In genomic region chr9:131888923-131889322, GRCh38 we compare ENCODE assay signal across 1 cellular context.
TF ChIP-seq lines count a peak whose summit lies in the region.

No MANE protein-coding gene starts in this region.

TF ChIP-seq in WTC11, 78 proteins besides CTCF, POLR2A, EP300 and RAD21 (continued from another document):
- TF ChIP-seq FOXP4 (CRISPR knock-in tag; IDR thresholded peaks at IDR 0.05) (no peak), RORB (CRISPR knock-in tag; IDR thresholded peaks at IDR 0.05) (no peak), ZNF671 (CRISPR knock-in tag; IDR thresholded peaks at IDR 0.05) (no peak), IRF1 (CRISPR knock-in tag; IDR thresholded peaks at IDR 0.05) (no peak), IRF2 (CRISPR knock-in tag; IDR thresholded peaks at IDR 0.05; ENCODE audit: borderline replicate concordance, low read depth) (no peak), TCF7 (CRISPR knock-in tag; IDR thresholded peaks at IDR 0.05; ENCODE audit: low read depth) (no peak), NR2C2 (CRISPR knock-in tag; IDR thresholded peaks at IDR 0.05) (no peak), ZNF281 (CRISPR knock-in tag; IDR thresholded peaks at IDR 0.05) (no peak)
